ENCODE assay signal across 12 cellular contexts in genomic region chr17:83186751-83187421, GRCh38.
"Had no signal": no experiment of that assay in that cellular context is flagged by ENCODE, and none has a peak within 500 bp of the region (broad histone marks: within the 10 kb centered on the region; RNA-seq: fewer than 3 reads in every experiment).

No MANE protein-coding gene starts in this region.

- DNase-seq: activated CD4-positive, alpha-beta T cell treated with anti-CD3 and anti-CD28 coated beads, Interleukin-2, amount 50 U/mL, for 48 hours; activated effector memory CD4-positive, alpha-beta T cell treated with Interleukin-2 at 50 U/mL for 16 hours; effector CD8-positive, alpha-beta T cell; heart right ventricle; left ventricle myocardium inferior; retina; small intestine; substantia nigra had no signal

- H3K36me3 ChIP-seq: cardiac muscle cell, colonic mucosa, heart right ventricle, left ventricle myocardium inferior, pancreas, upper lobe of left lung had no signal

- H3K4me3 ChIP-seq: cardiac muscle cell, colonic mucosa, heart right ventricle, left ventricle myocardium inferior, pancreas, upper lobe of left lung had no signal

- H3K27me3 ChIP-seq: cardiac muscle cell, colonic mucosa, heart right ventricle, pancreas, upper lobe of left lung had no signal

- H3K27ac ChIP-seq: cardiac muscle cell, colonic mucosa, heart right ventricle, left ventricle myocardium inferior, pancreas, upper lobe of left lung had no signal

- H3K4me1 ChIP-seq: colonic mucosa, pancreas had no signal

- H3K9me3 ChIP-seq: colonic mucosa, pancreas, upper lobe of left lung had no signal
